Comparison of ENCODE assay signal across 11 cellular contexts in genomic region chr14:23430733-23431105, GRCh38. TPM values are rescaled to one million over a fixed set of nuclear protein-coding genes. Genes with fewer than 3 reads are reported as not detected.
DNase-seq lines count a peak whose midpoint lies in the region; ATAC-seq, FAIRE-seq and TF ChIP-seq lines count a peak whose summit lies in the region.
"Had no signal": no experiment of that assay in that cellular context is flagged by ENCODE, and none has a peak within 500 bp of the region (broad histone marks: within the 10 kb centered on the region; RNA-seq: fewer than 3 reads in every experiment).

No MANE protein-coding gene starts in this region.

- peak overlapping the region; percentile 68 for H2AFZ ChIP-seq in neuronal stem cell (ENCODE audit: low read length)

- intact Hi-C loops in dorsolateral prefrontal cortex (cut with DNase I) = no loop called here
- intact Hi-C loops in Right ventricle myocardium inferior (cut with DNase I) = no loop called here

- no peak overlapping the region for H3K23ac ChIP-seq in neuronal stem cell (ENCODE audit: low read depth, low read length, poor library complexity)

- CTCF ChIA-PET in CD8-positive, alpha-beta memory T cell (lab: Charles Lee) = no interaction called here

- H2BK12ac ChIP-seq in neuronal stem cell (ENCODE audit: low read length) = peak overlapping the region; percentile 91

- H3K27ac ChIP-seq in dorsolateral prefrontal cortex (peak overlapping the region in 57 of 59 donors; percentile 35 to 94 (median 82)), neuronal stem cell (replicated peaks; ENCODE audit: low read length) (peak overlapping the region; percentile 8)
- H3K27ac ChIP-seq in CD8-positive, alpha-beta memory T cell (ENCODE audit: low read depth, low read length) = no peak overlapping the region

- no peak overlapping the region for H3K14ac ChIP-seq in neuronal stem cell (ENCODE audit: low read length)

- peak overlapping the region; percentile 79 for H3K18ac ChIP-seq in neuronal stem cell (ENCODE audit: low read length)

- H3K4me1 Mint-ChIP-seq in CD8-positive, alpha-beta memory T cell = no peaks in the 10 kb centered on the region

- peaks cover 18 to 21% of the 10 kb centered on the region in 2 donors for H3K4me1 ChIP-seq in neuronal stem cell (ENCODE audit: control insufficient read depth in 2 of 2, insufficient read depth in 1 of 2, low read depth in 1 of 2, low read length in 2 of 2)
- no peaks in the 10 kb centered on the region for H3K4me1 ChIP-seq in CD8-positive, alpha-beta memory T cell (ENCODE audit: insufficient read depth, low read length)

- H2BK5ac ChIP-seq in neuronal stem cell (ENCODE audit: low read length) = peak overlapping the region; percentile 69

- POLR2A ChIA-PET in CD8-positive, alpha-beta memory T cell (lab: Charles Lee) = no interaction called here

- H4K8ac ChIP-seq in neuronal stem cell (ENCODE audit: low read depth, low read length) = no peak overlapping the region

- H3K9me3 Mint-ChIP-seq in CD8-positive, alpha-beta memory T cell = no peaks in the 10 kb centered on the region

- H2AK5ac ChIP-seq in neuronal stem cell (ENCODE audit: low read depth, low read length) = peak overlapping the region; percentile 86

- WGBS in neuronal stem cell (ENCODE audit: extremely low coverage in 2 of 2, insufficient read length in 2 of 2, insufficient replicate concordance in 1 of 2), 2 donors = no CpG with 5 or more reads among the region's 1 CpG

- H3K79me1 ChIP-seq in neuronal stem cell (ENCODE audit: low read depth, low read length) = peaks cover 4% of the 10 kb centered on the region

- H3K36me3 ChIP-seq in neuronal stem cell (replicated peaks in 1 of 2; ENCODE audit: control insufficient read depth in 2 of 2, insufficient read depth in 2 of 2, low read length in 2 of 2) = no peaks in the 10 kb centered on the region
- no peaks in the 10 kb centered on the region for H3K36me3 ChIP-seq in CD8-positive, alpha-beta memory T cell (ENCODE audit: insufficient read depth, low read length)

- H3K4me2 ChIP-seq in neuronal stem cell (ENCODE audit: insufficient read depth, low read length, poor library complexity, severe bottlenecking) = peak overlapping the region; percentile 23

- H3K4ac ChIP-seq in neuronal stem cell (ENCODE audit: low read length) = peak overlapping the region; percentile 71

- H3K4me3 Mint-ChIP-seq in CD8-positive, alpha-beta memory T cell = no peak overlapping the region

- H3K36me3 Mint-ChIP-seq in CD8-positive, alpha-beta memory T cell = no peaks in the 10 kb centered on the region

- TF ChIP-seq CTCF in dorsolateral prefrontal cortex (IDR thresholded peaks at IDR 0.05 in 54 of 56, conservative IDR thresholded peaks at IDR 0.05 in 2 of 56; ENCODE audit: low read depth in 1 of 56, partially characterized antibody in 56 of 56) = no peak

- no peak overlapping the region for H2BK120ac ChIP-seq in neuronal stem cell (ENCODE audit: low read depth, low read length)

- H3K27me3 ChIP-seq in dorsolateral prefrontal cortex (no peaks in the 10 kb centered on the region), neuronal stem cell (ENCODE audit: control insufficient read depth in 3 of 3, insufficient read depth in 3 of 3, low read depth in 1 of 3, low read length in 3 of 3) (no peaks in the 10 kb centered on the region)
- H3K27me3 ChIP-seq in CD8-positive, alpha-beta memory T cell (ENCODE audit: insufficient read depth, low read length, poor library complexity, severe bottlenecking) = no peaks in the 10 kb centered on the region
- H3K27me3 ChIP-seq: heart right ventricle had no signal

- no peak overlapping the region for H3K4me3 ChIP-seq in dorsolateral prefrontal cortex
- H3K4me3 ChIP-seq in neuronal stem cell (ENCODE audit: low read length in 2 of 2) = no peak overlapping the region
- no peak overlapping the region for H3K4me3 ChIP-seq in CD8-positive, alpha-beta memory T cell (ENCODE audit: low read length)

- H2BK15ac ChIP-seq in neuronal stem cell (ENCODE audit: low read length) = peak overlapping the region; percentile 23

- H4K91ac ChIP-seq in neuronal stem cell (ENCODE audit: low read depth, low read length, poor library complexity) = no peak overlapping the region

- peaks cover 12 to 16% of the 10 kb centered on the region in 2 donors for H3K27me3 Mint-ChIP-seq in CD8-positive, alpha-beta memory T cell

- peaks cover 0 to 2% of the 10 kb centered on the region in 2 donors for H3K9me3 ChIP-seq in neuronal stem cell (replicated peaks in 1 of 2; ENCODE audit: control insufficient read depth in 2 of 2, insufficient read depth in 1 of 2, low read depth in 1 of 2, low read length in 2 of 2)
- H3K9me3 ChIP-seq in CD8-positive, alpha-beta memory T cell (ENCODE audit: low read length) = no peaks in the 10 kb centered on the region
- H3K9me3 ChIP-seq: heart right ventricle had no signal

- peak; percentile 6 for DNase-seq in DMS53 treated with DMSO at 0.1 percent for 48 hours (lab: John Stamatoyannopoulos, UW; ENCODE audit: unreplicated experiment)
- peak; percentile 20 for DNase-seq in HTR-8/SVneo (ENCODE audit: insufficient read length, low spot score)
- DNase-seq in dorsolateral prefrontal cortex = peak in 8 of 10 donors; percentile 42 to 86 (median 72)
- peak; percentile 45 for DNase-seq in neuronal stem cell (ENCODE audit: low spot score)
- DNase-seq in CD8-positive, alpha-beta memory T cell = no peak
- no peak for DNase-seq in stimulated activated CD4-positive, alpha-beta T cell treated with anti-CD3 and anti-CD28 coated beads, Interleukin-4, amount 100 ng/mL, for 24 hours
- DNase-seq in Right ventricle myocardium inferior (ENCODE audit: missing footprints) = no peak
- DNase-seq: SW 1271 had no signal

- peak overlapping the region in 1 of 8 donors; percentile 2 for H3K27ac Mint-ChIP-seq in CD8-positive, alpha-beta memory T cell

- H3K9ac ChIP-seq in neuronal stem cell (ENCODE audit: low read depth, low read length, poor library complexity) = no peak overlapping the region

- FAIRE-seq in HTR-8/SVneo (lab: Jason Lieb, UNC) = no peak
- FAIRE-seq: colon had no signal

- ATAC-seq in HG03378 (IDR thresholded peaks at IDR 0.05; ENCODE audit: unreplicated experiment) = no peak
- no peak for ATAC-seq in Right ventricle myocardium inferior
- ATAC-seq: heart right ventricle had no signal

RNA-seq across cellular contexts. Expression of gene MYH7, which starts 4.7 kb away (rescaled TPM):
- total RNA-seq in dorsolateral prefrontal cortex (1 to 10 TPM in 106 of 120 experiments, under 1 TPM in 14; 0.40 to 6.7 (median 1.9) TPM), Right ventricle myocardium inferior (11,833 TPM)
- 0.20 TPM for polyA plus RNA-seq in neuronal stem cell (2013, experiment 1 of 2)
- 0.19 TPM for polyA plus RNA-seq in neuronal stem cell (2013, experiment 2 of 2)
- total RNA-seq in CD8-positive, alpha-beta memory T cell = not detected
- polyA plus RNA-seq in CD8-positive, alpha-beta memory T cell = not detected

RNA-seq across cellular contexts. Expression of gene MYH6, which starts 22.6 kb away (rescaled TPM):
- total RNA-seq in dorsolateral prefrontal cortex = under 1 TPM in 14 of 120 experiments, not detected in 106; 0.08 to 0.28 (median 0.11) TPM
- polyA plus RNA-seq in neuronal stem cell (2013, experiment 1 of 2) = 0.03 TPM
- polyA plus RNA-seq in neuronal stem cell (2013, experiment 2 of 2) = 0.04 TPM
- total RNA-seq in CD8-positive, alpha-beta memory T cell = under 1 TPM in 1 of 2 experiments, not detected in 1; 0.09 TPM
- polyA plus RNA-seq in CD8-positive, alpha-beta memory T cell = not detected
- 3,910 TPM for total RNA-seq in Right ventricle myocardium inferior

RNA-seq across cellular contexts. Expression of gene NGDN, which starts 38.8 kb away (rescaled TPM):
- total RNA-seq in dorsolateral prefrontal cortex = 10 to 100 TPM; 23.4 to 51.0 (median 37.9) TPM
- polyA plus RNA-seq in neuronal stem cell (2013, experiment 1 of 2) = 75.8 TPM
- polyA plus RNA-seq in neuronal stem cell (2013, experiment 2 of 2) = 73.0 TPM
- 10 to 100 TPM; 82.7 to 88.7 TPM for total RNA-seq in CD8-positive, alpha-beta memory T cell
- polyA plus RNA-seq in CD8-positive, alpha-beta memory T cell = 74.9 TPM
- 19.8 TPM for total RNA-seq in Right ventricle myocardium inferior

RNA-seq across cellular contexts. Expression of gene CMTM5, which starts 53.9 kb away (rescaled TPM):
- total RNA-seq in dorsolateral prefrontal cortex (100 to 1,000 TPM in 13 of 120 experiments, 10 to 100 TPM in 104, 1 to 10 TPM in 3; 8.5 to 244 (median 46.0) TPM), Right ventricle myocardium inferior (0.92 TPM)
- 5.0 TPM for polyA plus RNA-seq in neuronal stem cell (2013, experiment 1 of 2)
- 4.4 TPM for polyA plus RNA-seq in neuronal stem cell (2013, experiment 2 of 2)
- not detected for total RNA-seq in CD8-positive, alpha-beta memory T cell
- not detected for polyA plus RNA-seq in CD8-positive, alpha-beta memory T cell

RNA-seq across cellular contexts. Expression of gene IL25, which starts 58.1 kb away (rescaled TPM):
- total RNA-seq in dorsolateral prefrontal cortex = under 1 TPM in 3 of 120 experiments, not detected in 117; 0.36 to 0.71 (median 0.44) TPM
- polyA plus RNA-seq in neuronal stem cell (2013, experiment 1 of 2) = not detected
- not detected for polyA plus RNA-seq in neuronal stem cell (2013, experiment 2 of 2)
- not detected for total RNA-seq in CD8-positive, alpha-beta memory T cell
- not detected for polyA plus RNA-seq in CD8-positive, alpha-beta memory T cell
- not detected for total RNA-seq in Right ventricle myocardium inferior
- polyA plus RNA-seq: heart right ventricle had no signal

Comparison
In these comparisons a context has a peak if more than half of its experiments do, and no peak if none do; other contexts are left out.
1. DNase-seq: peak in DMS53 treated with DMSO at 0.1 percent for 48 hours (single experiment), HTR-8/SVneo (single experiment), dorsolateral prefrontal cortex (8 of 10) and neuronal stem cell (single experiment); none in CD8-positive, alpha-beta memory T cell (0 of 5), stimulated activated CD4-positive, alpha-beta T cell treated with anti-CD3 and anti-CD28 coated beads, Interleukin-4, amount 100 ng/mL, for 24 hours (single experiment) and Right ventricle myocardium inferior (single experiment).
2. RNA of gene MYH7, which starts 4.7 kb away (total RNA-seq): 11,833 TPM in Right ventricle myocardium inferior (single experiment); 0.40 to 6.7 TPM in dorsolateral prefrontal cortex and not detected in CD8-positive, alpha-beta memory T cell; every median in the first group is over 1,000 times any median in the second.
3. RNA of gene MYH6, which starts 22.6 kb away (total RNA-seq): 3,910 TPM in Right ventricle myocardium inferior (single experiment); 0.09 TPM in CD8-positive, alpha-beta memory T cell and 0.08 to 0.28 TPM in dorsolateral prefrontal cortex; every median in the first group is over 1,000 times any median in the second.